9 cellular contexts compared by ENCODE assay signal in genomic region chr7:125059861-125060456, GRCh38.
DNase-seq lines count a peak whose midpoint lies in the region; ATAC-seq and TF ChIP-seq lines count a peak whose summit lies in the region.
"Had no signal": no experiment of that assay in that cellular context is flagged by ENCODE, and none has a peak within 500 bp of the region (broad histone marks: within the 10 kb centered on the region; RNA-seq: fewer than 3 reads in every experiment).

No MANE protein-coding gene starts in this region.

- H3K4me1 Mint-ChIP-seq in activated CD4-positive, alpha-beta T cell treated with anti-CD3 and anti-CD28 coated beads, Interleukin-2, amount 10 ng/mL, durations not matched to agents 7 days and 5 days = no peaks in the 10 kb centered on the region

- H3K27ac ChIP-seq in AG04450 (ENCODE audit: low read depth, low read length) (no peak overlapping the region), OCI-LY3 (ENCODE audit: low read length) (no peak overlapping the region)
- H3K27ac ChIP-seq: SJCRH30 had no signal

- H3K4me2 ChIP-seq in OCI-LY3 (ENCODE audit: low read length) = peak overlapping the region; percentile 39; the same call in 1 of the 2 replicates

- TF ChIP-seq CTCF in AG04450 (IDR thresholded peaks at IDR 0.05; ENCODE audit: low read depth, low read length) (peak; percentile 45), OCI-LY3 (IDR thresholded peaks at IDR 0.05; ENCODE audit: low read depth, low read length) (peak; percentile 75), fibroblast of mammary gland (conservative IDR thresholded peaks at IDR 0.05; ENCODE audit: control insufficient read depth, insufficient read depth, low read depth, low read length) (peak; percentile 28)

- H3K36me3 Mint-ChIP-seq in activated CD4-positive, alpha-beta T cell treated with anti-CD3 and anti-CD28 coated beads, Interleukin-2, amount 10 ng/mL, durations not matched to agents 7 days and 5 days (ENCODE audit: low read depth) = no peaks in the 10 kb centered on the region

- H3K27ac Mint-ChIP-seq in activated CD4-positive, alpha-beta T cell treated with anti-CD3 and anti-CD28 coated beads, Interleukin-2, amount 10 ng/mL, durations not matched to agents 7 days and 5 days = no peak overlapping the region

- no peak overlapping the region for H3K4me3 Mint-ChIP-seq in activated CD4-positive, alpha-beta T cell treated with anti-CD3 and anti-CD28 coated beads, Interleukin-2, amount 10 ng/mL, durations not matched to agents 7 days and 5 days

- H3K4me1 ChIP-seq in OCI-LY3 (ENCODE audit: low read length) = peaks cover 29% of the 10 kb centered on the region
- H3K4me1 ChIP-seq: SJCRH30 had no signal

- no peak overlapping the region for H3K9ac ChIP-seq in OCI-LY3 (ENCODE audit: low read length)

- DNase-seq in AG04450 (ENCODE audit: low read depth, low spot score) (no peak), HCEC 1CT (peak; percentile 48), fibroblast of mammary gland (ENCODE audit: low read depth) (peak; percentile 13), UCSD-AML1 (lab: John Stamatoyannopoulos, UW; ENCODE audit: unreplicated experiment) (no peak), HPDE6-E6E7 (ENCODE audit: extremely low spot score) (no peak)
- no peak for DNase-seq in activated CD4-positive, alpha-beta T cell treated with anti-CD3 and anti-CD28 coated beads, Interleukin-2, amount 10 ng/mL, durations not matched to agents 7 days and 5 days

- no peak for ATAC-seq in GM21576 (IDR thresholded peaks at IDR 0.05; ENCODE audit: unreplicated experiment)

- no peaks in the 10 kb centered on the region for H4K20me1 ChIP-seq in OCI-LY3 (ENCODE audit: insufficient read depth, low read length)

- no peaks in the 10 kb centered on the region for H3K9me3 Mint-ChIP-seq in activated CD4-positive, alpha-beta T cell treated with anti-CD3 and anti-CD28 coated beads, Interleukin-2, amount 10 ng/mL, durations not matched to agents 7 days and 5 days

- H2AFZ ChIP-seq in OCI-LY3 (ENCODE audit: low read depth, low read length) = no peak overlapping the region

- H3K36me3 ChIP-seq in OCI-LY3 (replicated peaks; ENCODE audit: low read depth, low read length) = no peaks in the 10 kb centered on the region
- H3K36me3 ChIP-seq: SJCRH30 had no signal

- H3K4me3 ChIP-seq in AG04450 (ENCODE audit: low read depth, low read length) (no peak overlapping the region), OCI-LY3 (ENCODE audit: low read length) (no peak overlapping the region), fibroblast of mammary gland (ENCODE audit: control insufficient read depth, low read depth, low read length) (no peak overlapping the region)
- H3K4me3 ChIP-seq: SJCRH30 had no signal

- CTCF ChIA-PET in AG04450 (lab: Charles Lee) = interaction anchor here (0.6 to 1.7 kb wide), 5 partner anchors 9 to 978 kb away, joined by 3 to 10 read pairs (median 3); no protein-coding TSS in a partner anchor
- CTCF ChIA-PET in activated CD4-positive, alpha-beta T cell treated with anti-CD3 and anti-CD28 coated beads, Interleukin-2, amount 10 ng/mL, durations not matched to agents 7 days and 5 days (lab: Charles Lee) = no interaction called here

- no peaks in the 10 kb centered on the region for H3K9me3 ChIP-seq in AG04450 (ENCODE audit: control insufficient read depth, insufficient read depth, low read length)
- no peaks in the 10 kb centered on the region for H3K9me3 ChIP-seq in OCI-LY3 (ENCODE audit: insufficient read depth, low read length)
- H3K9me3 ChIP-seq: SJCRH30 had no signal

- POLR2A ChIA-PET in AG04450 (lab: Yijun Ruan, JAX) = no interaction called here
- POLR2A ChIA-PET in activated CD4-positive, alpha-beta T cell treated with anti-CD3 and anti-CD28 coated beads, Interleukin-2, amount 10 ng/mL, durations not matched to agents 7 days and 5 days (lab: Charles Lee) = no interaction called here

- H3K27me3 ChIP-seq in AG04450 (ENCODE audit: control insufficient read depth, insufficient read depth, low read length) = no peaks in the 10 kb centered on the region
- no peaks in the 10 kb centered on the region for H3K27me3 ChIP-seq in OCI-LY3 (ENCODE audit: low read depth, low read length)
- H3K27me3 ChIP-seq: SJCRH30 had no signal

- no peaks in the 10 kb centered on the region for H3K27me3 Mint-ChIP-seq in activated CD4-positive, alpha-beta T cell treated with anti-CD3 and anti-CD28 coated beads, Interleukin-2, amount 10 ng/mL, durations not matched to agents 7 days and 5 days

- no peaks in the 10 kb centered on the region for H3K79me2 ChIP-seq in OCI-LY3 (ENCODE audit: low read length)

Comparison
In these comparisons a context has a peak if more than half of its experiments do, and no peak if none do; other contexts are left out.
1. DNase-seq: peak in HCEC 1CT (single experiment) and fibroblast of mammary gland (single experiment); none in AG04450 (single experiment), UCSD-AML1 (single experiment), activated CD4-positive, alpha-beta T cell treated with anti-CD3 and anti-CD28 coated beads, Interleukin-2, amount 10 ng/mL, durations not matched to agents 7 days and 5 days (single experiment) and HPDE6-E6E7 (single experiment).
2. Peak in every context shown above with its lines, with median percentiles within 50 percentile points of each other: CTCF ChIP-seq.